8 cellular contexts compared by ENCODE assay signal in genomic region chr19:18021121-18021755, GRCh38. TPM values are rescaled to one million over a fixed set of nuclear protein-coding genes. Genes with fewer than 3 reads are reported as not detected.
A peak's percentile ranks its signal among the peaks of the same experiment; 100 is the strongest.
DNase-seq lines count a peak whose midpoint lies in the region; ATAC-seq and TF ChIP-seq lines count a peak whose summit lies in the region.

No MANE protein-coding gene starts in this region.

- H3K4me3 ChIP-seq in right atrium auricular region = no peak overlapping the region

- TF ChIP-seq CTCF in right atrium auricular region (IDR thresholded peaks at IDR 0.05) = no peak

- peak; percentile 88 for DNase-seq in EL
- DNase-seq in RPMI8226 = peak; percentile 93
- peak; percentile 78 for DNase-seq in activated naive CD8-positive, alpha-beta T cell treated with anti-CD3 and anti-CD28 coated beads for 36 hours
- peak; percentile 93 for DNase-seq in right atrium auricular region (ENCODE audit: low spot score)
- DNase-seq in smooth muscle cell of the brain vasculature (ENCODE audit: low read depth, low spot score) = peak; percentile 75
- no peak for DNase-seq in NCI-H1930 (lab: John Stamatoyannopoulos, UW)

- no peaks in the 10 kb centered on the region for H3K36me3 ChIP-seq in right atrium auricular region

- H3K36me3 Mint-ChIP-seq in activated naive CD8-positive, alpha-beta T cell treated with anti-CD3 and anti-CD28 coated beads for 36 hours = peaks cover 3% of the 10 kb centered on the region

- H3K4me1 Mint-ChIP-seq in activated naive CD8-positive, alpha-beta T cell treated with anti-CD3 and anti-CD28 coated beads for 36 hours = peaks cover 53% of the 10 kb centered on the region

- ATAC-seq in GM21786 (IDR thresholded peaks at IDR 0.05; ENCODE audit: unreplicated experiment) (no peak), GM19455 (IDR thresholded peaks at IDR 0.05; ENCODE audit: unreplicated experiment) (no peak)

- peak overlapping the region; percentile 91 to 93 for H3K27ac ChIP-seq in right atrium auricular region

- H3K4me3 Mint-ChIP-seq in activated naive CD8-positive, alpha-beta T cell treated with anti-CD3 and anti-CD28 coated beads for 36 hours = peak overlapping the region; percentile 80

- no peaks in the 10 kb centered on the region for H3K9me3 Mint-ChIP-seq in activated naive CD8-positive, alpha-beta T cell treated with anti-CD3 and anti-CD28 coated beads for 36 hours

- peak overlapping the region; percentile 91 for H3K27ac Mint-ChIP-seq in activated naive CD8-positive, alpha-beta T cell treated with anti-CD3 and anti-CD28 coated beads for 36 hours

- peaks cover 0 to 86% of the 10 kb centered on the region in 2 donors for H3K4me1 ChIP-seq in right atrium auricular region

- H3K9me3 ChIP-seq in right atrium auricular region = no peaks in the 10 kb centered on the region

- no peaks in the 10 kb centered on the region for H3K27me3 Mint-ChIP-seq in activated naive CD8-positive, alpha-beta T cell treated with anti-CD3 and anti-CD28 coated beads for 36 hours

- no peaks in the 10 kb centered on the region for H3K27me3 ChIP-seq in right atrium auricular region

RNA-seq across cellular contexts. Expression of gene ARRDC2, which starts 13.3 kb away (rescaled TPM):
- 10 to 100 TPM; 20.1 to 20.6 TPM for total RNA-seq in activated naive CD8-positive, alpha-beta T cell treated with anti-CD3 and anti-CD28 coated beads for 36 hours
- 10 to 100 TPM; 26.7 to 42.4 TPM for total RNA-seq in right atrium auricular region

RNA-seq across cellular contexts. Expression of gene KCNN1, which starts 54.3 kb away (rescaled TPM):
- total RNA-seq in activated naive CD8-positive, alpha-beta T cell treated with anti-CD3 and anti-CD28 coated beads for 36 hours = under 1 TPM in 1 of 2 experiments, not detected in 1; 0.34 TPM
- under 1 TPM; 0.56 to 0.63 TPM for total RNA-seq in right atrium auricular region

Comparison
In these comparisons a context has a peak if more than half of its experiments do, and no peak if none do; other contexts are left out.
1. DNase-seq: peak in EL (single experiment), RPMI8226 (single experiment), activated naive CD8-positive, alpha-beta T cell treated with anti-CD3 and anti-CD28 coated beads for 36 hours (single experiment), right atrium auricular region (single experiment) and smooth muscle cell of the brain vasculature (single experiment); none in NCI-H1930 (0 of 2).